Comparison of ENCODE assay signal across 24 cellular contexts in genomic region chr6:75268988-75269354, GRCh38. TPM values are rescaled to one million over a fixed set of nuclear protein-coding genes. Genes with fewer than 3 reads are reported as not detected.
DNase-seq lines count a peak whose midpoint lies in the region; ATAC-seq and TF ChIP-seq lines count a peak whose summit lies in the region.
"Had no signal": no experiment of that assay in that cellular context is flagged by ENCODE, and none has a peak within 500 bp of the region (broad histone marks: within the 10 kb centered on the region; RNA-seq: fewer than 3 reads in every experiment).

No MANE protein-coding gene starts in this region.

- intact Hi-C loops in left ventricle myocardium inferior (cut with micrococcal nuclease) (no loop called here), Right ventricle myocardium inferior (cut with DNase I) (loop anchor here (5.0 kb wide), 1 partner anchor 238 kb away; no protein-coding TSS in a partner anchor), Panc1 (cut with micrococcal nuclease; ENCODE audit: unreplicated experiment) (no loop called here)

- H3K4me3 ChIP-seq in left ventricle myocardium inferior (no peak overlapping the region), Panc1 (ENCODE audit: low read depth in 2 of 2, low read length in 2 of 2) (no peak overlapping the region)
- H3K4me3 ChIP-seq: heart right ventricle, left lung had no signal

- no peak for ATAC-seq in Right ventricle myocardium inferior
- ATAC-seq in Panc1, result peak; percentile 22
- no peak for ATAC-seq in GM18517 (IDR thresholded peaks at IDR 0.05; ENCODE audit: unreplicated experiment)
- no peak for ATAC-seq in HG03139 (IDR thresholded peaks at IDR 0.05; ENCODE audit: unreplicated experiment)
- ATAC-seq: heart right ventricle, sciatic nerve had no signal

- POLR2A ChIA-PET in Panc1 (lab: Charles Lee), result no interaction called here

- H3K27me3 ChIP-seq in left ventricle myocardium inferior (ENCODE audit: low read depth) (no peaks in the 10 kb centered on the region), Panc1 (ENCODE audit: control insufficient read depth, insufficient read depth, low read length) (no peaks in the 10 kb centered on the region)
- H3K27me3 ChIP-seq: heart right ventricle, left lung had no signal

- H3K27ac ChIP-seq in left ventricle myocardium inferior (replicated peaks) (peak overlapping the region; percentile 2), Panc1 (ENCODE audit: low read length) (no peak overlapping the region)

- H3K4me1 Mint-ChIP-seq in immature natural killer cell, result peaks cover 37 to 71% of the 10 kb centered on the region in 2 donors

- H3K36me3 Mint-ChIP-seq in immature natural killer cell, result peaks cover 0 to 2% (median 0%) of the 10 kb centered on the region in 3 donors

- H3K27ac Mint-ChIP-seq in immature natural killer cell, result peak overlapping the region; percentile 20 to 89 (median 62)

- H3K4me3 Mint-ChIP-seq in immature natural killer cell, result peak overlapping the region in 2 of 5 donors; percentile 0 to 51
- H3K4me3 Mint-ChIP-seq: CD14-positive monocyte, neural crest cell had no signal

- no TSS peak for BruUV-seq in Panc1 (replicated peaks; lab: Mats Ljungman, UMichigan)

- H3K9me3 ChIP-seq in left ventricle myocardium inferior (replicated peaks) (no peaks in the 10 kb centered on the region), Panc1 (ENCODE audit: control insufficient read depth, insufficient read depth, low read depth, low read length) (peaks cover 5% of the 10 kb centered on the region; the same call in 1 of the 2 replicates)
- H3K9me3 ChIP-seq: left lung had no signal

- CTCF ChIA-PET in Panc1 (lab: Charles Lee), result no interaction called here

- TF ChIP-seq CTCF in left ventricle myocardium inferior (IDR thresholded peaks at IDR 0.05; ENCODE audit: borderline replicate concordance) (no peak), Panc1 (IDR thresholded peaks at IDR 0.05) (no peak)

- H3K27me3 Mint-ChIP-seq in immature natural killer cell (ENCODE audit: low read depth in 3 of 3), result no peaks in the 10 kb centered on the region

- peaks cover 20% of the 10 kb centered on the region for H3K36me3 ChIP-seq in left ventricle myocardium inferior
- H3K36me3 ChIP-seq in Panc1 (ENCODE audit: control insufficient read depth, insufficient read depth, low read length), result no peaks in the 10 kb centered on the region

- no peak for DNase-seq in left ventricle myocardium inferior
- no peak for DNase-seq in Right ventricle myocardium inferior (ENCODE audit: missing footprints)
- no peak for DNase-seq in Panc1 (ENCODE audit: low read depth, low spot score)
- DNase-seq in immature natural killer cell, result peak in 1 of 3 donors; percentile 11
- no peak for DNase-seq in ACHN
- DNase-seq: activated CD4-positive, alpha-beta T cell treated with anti-CD3 and anti-CD28 coated beads, Interleukin-2, amount 50 U/mL, for 1 hour; activated naive CD4-positive, alpha-beta T cell; DMS153; erythroblast; foreskin fibroblast; heart right ventricle; left lung; midbrain; NCI-H1105; NCI-H2081; NCI-H446; SIG-M5; stimulated activated CD8-positive, alpha-beta memory T cell treated with anti-CD3 and anti-CD28 coated beads, Interleukin-4, amount 100 ng/mL, for 48 hours; substantia nigra had no signal

- H3K9me3 Mint-ChIP-seq in immature natural killer cell, result no peaks in the 10 kb centered on the region
- H3K9me3 Mint-ChIP-seq: CD14-positive monocyte, neural crest cell had no signal

- H3K4me1 ChIP-seq in left ventricle myocardium inferior (peaks cover 43% of the 10 kb centered on the region), Panc1 (ENCODE audit: control insufficient read depth, insufficient read depth, low read length) (peaks cover 13% of the 10 kb centered on the region; the same call in 1 of the 2 replicates)

- in situ Hi-C loops in Panc1 (cut with HindIII; ENCODE audit: low pct_unique_long_range_greater_than_20kb, low sequenced_read_pairs) (no loop called here), ACHN (cut with HindIII; ENCODE audit: low pct_ligation_motif_present, low pct_unique_long_range_greater_than_20kb, low sequenced_read_pairs) (no loop called here)

RNA-seq across cellular contexts. Expression of gene TMEM30A, which starts 15.6 kb away (rescaled TPM):
- total RNA-seq in left ventricle myocardium inferior, result 52.3 TPM
- 45.2 TPM for total RNA-seq in Right ventricle myocardium inferior
- 130 TPM for total RNA-seq in Panc1 (2021; ENCODE audit: unreplicated experiment)
- polyA plus RNA-seq in Panc1 (2012; ENCODE audit: insufficient read length), result 43.5 TPM
- 10 to 100 TPM; 47.5 to 81.9 (median 56.0) TPM for polyA plus RNA-seq in immature natural killer cell

RNA-seq across cellular contexts. Expression of gene COX7A2, which starts 25.4 kb away (rescaled TPM):
- total RNA-seq in left ventricle myocardium inferior, result 1,008 TPM
- total RNA-seq in Right ventricle myocardium inferior, result 969 TPM
- 707 TPM for total RNA-seq in Panc1 (2021; ENCODE audit: unreplicated experiment)
- polyA plus RNA-seq in Panc1 (2012; ENCODE audit: insufficient read length), result 412 TPM
- 1,000 to 10,000 TPM in 1 of 3 donors, 100 to 1,000 TPM in 2; 732 to 1,349 (median 964) TPM for polyA plus RNA-seq in immature natural killer cell
